ENCODE assay signal across 19 cellular contexts in the genomic region with DNA sequence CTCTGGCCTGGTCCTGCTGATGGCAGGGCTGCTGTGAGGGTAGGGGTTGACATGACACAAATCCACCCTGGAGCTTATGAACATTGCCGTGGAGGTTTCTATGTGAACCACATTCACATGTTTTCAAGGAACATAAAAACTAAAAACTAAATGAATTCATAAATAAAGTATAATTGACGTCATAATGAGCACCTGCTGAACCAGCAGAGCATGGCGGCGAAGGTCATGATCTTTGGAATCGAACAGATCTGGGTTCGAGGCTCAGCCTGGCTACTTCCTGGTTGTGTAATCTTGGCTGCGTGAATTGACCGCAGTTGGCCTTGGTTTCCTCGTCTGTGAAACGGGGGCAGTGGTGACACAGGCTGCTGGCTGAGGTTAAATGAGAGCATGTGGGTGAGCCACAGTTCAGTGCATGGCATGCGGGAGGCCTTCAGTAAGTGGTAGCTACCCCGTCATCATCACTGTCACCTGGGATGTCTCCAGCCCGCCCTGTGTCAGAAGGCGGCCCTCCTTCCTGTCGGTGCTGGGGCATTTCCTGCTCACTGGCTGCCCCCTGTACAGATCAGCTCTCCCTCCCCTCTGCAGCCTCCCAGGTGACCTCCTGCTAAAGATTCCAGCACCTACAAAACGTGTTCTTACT.
DNase-seq lines count a peak whose midpoint lies in the region; ATAC-seq, FAIRE-seq and TF ChIP-seq lines count a peak whose summit lies in the region.
"Had no signal": no experiment of that assay in that cellular context is flagged by ENCODE, and none has a peak within 500 bp of the region (broad histone marks: within the 10 kb centered on the region; RNA-seq: fewer than 3 reads in every experiment).

No MANE protein-coding gene starts in this region.

- no peak overlapping the region for H2BK12ac ChIP-seq in H9 (ENCODE audit: insufficient read length, low read depth, low read length)

- no peak overlapping the region for H3T11ph ChIP-seq in H9 (ENCODE audit: low read length)

- H3K4me3 ChIP-seq in kidney (ENCODE audit: low read length in 2 of 2): no peak overlapping the region

- no peak overlapping the region for H2BK20ac ChIP-seq in H9 (ENCODE audit: low read depth, low read length, poor library complexity, severe bottlenecking)

- H2BK15ac ChIP-seq in H9 (ENCODE audit: low read depth, low read length): no peak overlapping the region

- H2BK5ac ChIP-seq in H9 (ENCODE audit: insufficient read length, low read length): no peak overlapping the region

- no peak overlapping the region for H3K14ac ChIP-seq in H9 (ENCODE audit: insufficient read depth, low read length)

- no peak overlapping the region for H2BK120ac ChIP-seq in H9 (ENCODE audit: low read depth, low read length, poor library complexity, severe bottlenecking)

- H3K27me3 Mint-ChIP-seq in H9 (ENCODE audit: low read depth): peaks cover 3% of the 10 kb centered on the region; the same call in 1 of the 2 replicates
- peaks cover 2% of the 10 kb centered on the region for H3K27me3 Mint-ChIP-seq in activated CD8-positive, alpha-beta T cell treated with anti-CD3 and anti-CD28 coated beads, Interleukin-2, amount 10 ng/mL, durations not matched to agents 7 days and 5 days (ENCODE audit: low read depth)
- H3K27me3 Mint-ChIP-seq in stimulated activated naive CD8-positive, alpha-beta T cell treated with anti-CD3 and anti-CD28 coated beads, Interleukin-15, Interleukin-2, amounts not matched to agents 100 ng/mL and 50 ng/mL, for 24 hours: no peaks in the 10 kb centered on the region

- POLR2A ChIA-PET in activated CD8-positive, alpha-beta T cell treated with anti-CD3 and anti-CD28 coated beads, Interleukin-2, amount 10 ng/mL, durations not matched to agents 7 days and 5 days (lab: Charles Lee): no interaction called here

- no peak overlapping the region for H3K4me2 ChIP-seq in H9 (ENCODE audit: insufficient read depth, insufficient read length, low read length)

- H3K36me3 Mint-ChIP-seq in H9 (ENCODE audit: insufficient read depth in 1 of 3, low read depth in 3 of 3): no peaks in the 10 kb centered on the region
- H3K36me3 Mint-ChIP-seq in activated CD8-positive, alpha-beta T cell treated with anti-CD3 and anti-CD28 coated beads, Interleukin-2, amount 10 ng/mL, durations not matched to agents 7 days and 5 days (ENCODE audit: low read depth): no peaks in the 10 kb centered on the region
- H3K36me3 Mint-ChIP-seq in stimulated activated naive CD8-positive, alpha-beta T cell treated with anti-CD3 and anti-CD28 coated beads, Interleukin-15, Interleukin-2, amounts not matched to agents 100 ng/mL and 50 ng/mL, for 24 hours (ENCODE audit: low read depth): no peaks in the 10 kb centered on the region
- H3K36me3 Mint-ChIP-seq: CD8-positive, alpha-beta memory T cell had no signal

- no peak overlapping the region for H4K5ac ChIP-seq in H9 (ENCODE audit: insufficient read length, low read depth, low read length)

- H3K9ac ChIP-seq in H9 (ENCODE audit: extremely low read depth, insufficient read length, low read length) (no peak overlapping the region), kidney (ENCODE audit: low read length in 2 of 2) (no peak overlapping the region)

- no peak overlapping the region for H3K4me3 Mint-ChIP-seq in H9
- no peak overlapping the region for H3K4me3 Mint-ChIP-seq in activated CD8-positive, alpha-beta T cell treated with anti-CD3 and anti-CD28 coated beads, Interleukin-2, amount 10 ng/mL, durations not matched to agents 7 days and 5 days
- H3K4me3 Mint-ChIP-seq in stimulated activated naive CD8-positive, alpha-beta T cell treated with anti-CD3 and anti-CD28 coated beads, Interleukin-15, Interleukin-2, amounts not matched to agents 100 ng/mL and 50 ng/mL, for 24 hours: no peak overlapping the region
- H3K4me3 Mint-ChIP-seq: B cell; CD8-positive, alpha-beta memory T cell had no signal

- H3K27ac Mint-ChIP-seq in H9: no peak overlapping the region; a peak in 1 of 7 replicates
- H3K27ac Mint-ChIP-seq in activated CD8-positive, alpha-beta T cell treated with anti-CD3 and anti-CD28 coated beads, Interleukin-2, amount 10 ng/mL, durations not matched to agents 7 days and 5 days: peak overlapping the region; percentile 35
- peak overlapping the region; percentile 41 for H3K27ac Mint-ChIP-seq in stimulated activated naive CD8-positive, alpha-beta T cell treated with anti-CD3 and anti-CD28 coated beads, Interleukin-15, Interleukin-2, amounts not matched to agents 100 ng/mL and 50 ng/mL, for 24 hours
- H3K27ac Mint-ChIP-seq: B cell had no signal

- H3K27ac ChIP-seq in H9 (ENCODE audit: insufficient read length, low read depth, low read length) (no peak overlapping the region), kidney (ENCODE audit: low read depth in 2 of 2, low read length in 2 of 2) (no peak overlapping the region)
- H3K27ac ChIP-seq: HL-60 had no signal

- no peak for TF ChIP-seq POLR2A in GM12891 (IDR thresholded peaks at IDR 0.05; ENCODE audit: low read depth, low read length)

- no peak overlapping the region for H2AFZ ChIP-seq in H9 (ENCODE audit: low read length)

- TF ChIP-seq CTCF in H9 (conservative IDR thresholded peaks at IDR 0.05) (no peak), kidney (IDR thresholded peaks at IDR 0.05; ENCODE audit: borderline replicate concordance, extremely low read depth, insufficient read depth) (no peak)

- H4K91ac ChIP-seq in H9 (ENCODE audit: insufficient read length, low read depth, low read length): no peak overlapping the region

- H3K9me3 ChIP-seq in H9 (ENCODE audit: control insufficient read depth, low read depth, low read length): no peaks in the 10 kb centered on the region
- H3K9me3 ChIP-seq in kidney (ENCODE audit: control insufficient read depth in 1 of 2, low read length in 2 of 2): peaks cover 0 to 5% of the 10 kb centered on the region in 2 donors

- no peaks in the 10 kb centered on the region for H3K23me2 ChIP-seq in H9 (ENCODE audit: insufficient read length, low read depth, low read length, poor library complexity, severe bottlenecking)

- peak; percentile 11 for DNase-seq in H9
- peak; percentile 48 for DNase-seq in activated CD8-positive, alpha-beta T cell treated with anti-CD3 and anti-CD28 coated beads, Interleukin-2, amount 10 ng/mL, durations not matched to agents 7 days and 5 days
- peak; percentile 25 for DNase-seq in kidney
- DNase-seq in GM12891 (ENCODE audit: insufficient read length, low spot score): no peak
- DNase-seq in NCI-H146 treated with DMSO at 0.1 percent for 48 hours (lab: John Stamatoyannopoulos, UW; ENCODE audit: unreplicated experiment): no peak
- DNase-seq: CD8-positive, alpha-beta memory T cell; DND-41; GF-D8; GOT3; KG1; NCI-H1105 treated with DMSO at 0.1 percent for 48 hours; NCI-H187 treated with DMSO at 0.1 percent for 48 hours; NCI-H510A treated with DMSO at 0.1 percent for 48 hours; SHP77 treated with DMSO at 0.1 percent for 48 hours had no signal

- intact Hi-C loops in kidney (cut with DNase I): no loop called here

- H3K36me3 ChIP-seq in kidney (ENCODE audit: control insufficient read depth in 1 of 2, insufficient read depth in 2 of 2, low read length in 2 of 2): no peaks in the 10 kb centered on the region

- CTCF ChIA-PET in activated CD8-positive, alpha-beta T cell treated with anti-CD3 and anti-CD28 coated beads, Interleukin-2, amount 10 ng/mL, durations not matched to agents 7 days and 5 days (lab: Charles Lee): no interaction called here

- H3K56ac ChIP-seq in H9 (ENCODE audit: insufficient read length, low read depth, low read length): no peak overlapping the region

- no peaks in the 10 kb centered on the region for H3K4me1 Mint-ChIP-seq in H9
- peaks cover 36% of the 10 kb centered on the region for H3K4me1 Mint-ChIP-seq in activated CD8-positive, alpha-beta T cell treated with anti-CD3 and anti-CD28 coated beads, Interleukin-2, amount 10 ng/mL, durations not matched to agents 7 days and 5 days (ENCODE audit: low read depth)
- H3K4me1 Mint-ChIP-seq in stimulated activated naive CD8-positive, alpha-beta T cell treated with anti-CD3 and anti-CD28 coated beads, Interleukin-15, Interleukin-2, amounts not matched to agents 100 ng/mL and 50 ng/mL, for 24 hours (ENCODE audit: low read depth): peaks cover 33% of the 10 kb centered on the region
- H3K4me1 Mint-ChIP-seq: B cell had no signal

- no peaks in the 10 kb centered on the region for H3K4me1 ChIP-seq in H9 (ENCODE audit: insufficient read depth, low read length)
- H3K4me1 ChIP-seq in kidney (ENCODE audit: control insufficient read depth in 1 of 2, insufficient read depth in 1 of 2, low read depth in 1 of 2, low read length in 2 of 2): no peaks in the 10 kb centered on the region

- no peaks in the 10 kb centered on the region; a peak in 1 of 5 replicates for H3K9me3 Mint-ChIP-seq in H9
- H3K9me3 Mint-ChIP-seq in activated CD8-positive, alpha-beta T cell treated with anti-CD3 and anti-CD28 coated beads, Interleukin-2, amount 10 ng/mL, durations not matched to agents 7 days and 5 days (ENCODE audit: insufficient read depth): no peaks in the 10 kb centered on the region
- H3K9me3 Mint-ChIP-seq in stimulated activated naive CD8-positive, alpha-beta T cell treated with anti-CD3 and anti-CD28 coated beads, Interleukin-15, Interleukin-2, amounts not matched to agents 100 ng/mL and 50 ng/mL, for 24 hours: no peaks in the 10 kb centered on the region

- no peak overlapping the region for H3K18ac ChIP-seq in H9 (ENCODE audit: insufficient read length, low read depth, low read length)

- no CpG with 5 or more reads among the region's 16 CpGs for WGBS in H9 (ENCODE audit: extremely low coverage, insufficient read length, low lambda C conversion rate)

- no peak overlapping the region for H3K4ac ChIP-seq in H9 (ENCODE audit: low read depth, low read length)

- H3K79me2 ChIP-seq in H9 (ENCODE audit: insufficient read depth, low read length): no peaks in the 10 kb centered on the region

- H3K27me3 ChIP-seq in H9 (ENCODE audit: insufficient read depth, low read length): no peaks in the 10 kb centered on the region

- no peak overlapping the region for H3K23ac ChIP-seq in H9 (ENCODE audit: insufficient read length, low read depth, low read length)

- FAIRE-seq in kidney (lab: Jason Lieb, UNC) (no peak), GM12891 (lab: Jason Lieb, UNC) (no peak)
- FAIRE-seq: RCC 7860 had no signal

- H3K79me1 ChIP-seq in H9 (ENCODE audit: insufficient read depth, low read depth, low read length, poor library complexity, severe bottlenecking): no peaks in the 10 kb centered on the region

- no peak overlapping the region for H4K8ac ChIP-seq in H9 (replicated peaks; ENCODE audit: insufficient read length, low read depth, low read length)

- peak; percentile 25 for ATAC-seq in activated CD8-positive, alpha-beta T cell treated with anti-CD3 and anti-CD28 coated beads, Interleukin-2, amount 10 ng/mL, durations not matched to agents 7 days and 5 days
- no peak for ATAC-seq in HG03108 (IDR thresholded peaks at IDR 0.05; ENCODE audit: unreplicated experiment)

- no peak overlapping the region for H2AK5ac ChIP-seq in H9 (ENCODE audit: insufficient read length, low read length)

- no peaks in the 10 kb centered on the region for H4K20me1 ChIP-seq in H9 (ENCODE audit: control insufficient read depth, insufficient read depth, insufficient read length)

TF ChIP-seq in GM12891, 5 proteins besides CTCF, POLR2A, EP300 and RAD21 (continues in another document):
- TF ChIP-seq POU2F2 (IDR thresholded peaks at IDR 0.05; ENCODE audit: low read depth, low read length): no peak
- TF ChIP-seq TAF1 (IDR thresholded peaks at IDR 0.05; ENCODE audit: low read depth, low read length): no peak
- TF ChIP-seq PAX5 (IDR thresholded peaks at IDR 0.05; ENCODE audit: insufficient read depth, low read length, severe bottlenecking): no peak

Comparison
In these comparisons a context has a peak if more than half of its experiments do, and no peak if none do; other contexts are left out.
1. DNase-seq: peak in H9 (single experiment), activated CD8-positive, alpha-beta T cell treated with anti-CD3 and anti-CD28 coated beads, Interleukin-2, amount 10 ng/mL, durations not matched to agents 7 days and 5 days (single experiment) and kidney (single experiment); none in GM12891 (single experiment) and NCI-H146 treated with DMSO at 0.1 percent for 48 hours (single experiment).
2. H3K27ac Mint-ChIP-seq: peak in activated CD8-positive, alpha-beta T cell treated with anti-CD3 and anti-CD28 coated beads, Interleukin-2, amount 10 ng/mL, durations not matched to agents 7 days and 5 days (single experiment) and stimulated activated naive CD8-positive, alpha-beta T cell treated with anti-CD3 and anti-CD28 coated beads, Interleukin-15, Interleukin-2, amounts not matched to agents 100 ng/mL and 50 ng/mL, for 24 hours (single experiment); none in H9 (0 of 3).